In the genomic region with DNA sequence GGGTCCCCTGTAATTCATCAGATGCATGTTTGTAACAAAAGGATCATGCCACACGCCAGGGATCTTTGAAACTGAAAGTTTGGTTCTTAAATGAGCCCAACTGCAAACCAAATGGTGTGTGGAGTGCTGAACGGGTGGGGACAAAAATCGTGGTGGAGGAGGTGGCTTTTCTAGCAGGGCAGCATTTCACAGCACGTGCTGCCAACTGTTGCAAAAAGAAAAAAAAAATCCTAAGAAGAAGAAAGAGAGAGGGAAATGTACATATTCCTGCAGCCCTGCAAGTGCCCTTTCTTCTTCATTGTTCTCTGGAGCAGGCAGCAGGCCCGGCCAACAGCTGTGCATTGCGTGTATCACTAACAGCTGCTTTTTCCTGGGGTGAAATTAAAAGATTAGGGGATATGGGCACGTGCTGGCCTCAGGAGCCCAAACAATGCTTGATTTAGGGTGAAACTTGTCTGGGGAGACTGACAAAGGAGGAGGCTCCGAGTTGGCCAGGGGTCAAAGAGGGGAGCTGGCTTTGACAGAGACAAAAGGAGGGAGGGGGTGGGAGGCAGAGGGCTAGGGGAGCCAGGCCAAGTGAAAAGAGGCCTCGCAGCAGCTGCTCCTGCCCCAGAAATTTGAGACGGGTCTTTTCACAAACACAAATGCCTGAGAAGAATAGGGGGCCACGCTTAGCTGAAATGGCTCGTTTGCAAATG, we compare ENCODE assay signal across 14 cellular contexts.
DNase-seq lines count a peak whose midpoint lies in the region; ATAC-seq lines count a peak whose summit lies in the region.
"Had no signal": no experiment of that assay in that cellular context is flagged by ENCODE, and none has a peak within 500 bp of the region (broad histone marks: within the 10 kb centered on the region; RNA-seq: fewer than 3 reads in every experiment).

No MANE protein-coding gene starts in this region.

- peak overlapping the region; percentile 58 for H3K56ac ChIP-seq in mesendoderm (ENCODE audit: low read length)

- H4K8ac ChIP-seq in mesendoderm (ENCODE audit: low read depth, low read length) = no peak overlapping the region

- no peak overlapping the region for H2BK120ac ChIP-seq in mesendoderm (ENCODE audit: low read depth, low read length)

- H3K4me2 ChIP-seq in mesendoderm (ENCODE audit: low read length) = no peak overlapping the region

- H3K23ac ChIP-seq in mesendoderm (ENCODE audit: low read length) = no peak overlapping the region

- H3K36me3 ChIP-seq in NT2/D1 (ENCODE audit: insufficient read depth, insufficient read length, low read length) (no peaks in the 10 kb centered on the region), mesendoderm (ENCODE audit: control insufficient read depth, insufficient read depth, low read length) (no peaks in the 10 kb centered on the region)

- no peak overlapping the region for H2BK5ac ChIP-seq in mesendoderm (ENCODE audit: low read length)

- no peaks in the 10 kb centered on the region for H3K79me1 ChIP-seq in mesendoderm (ENCODE audit: low read length)

- peak; percentile 74 for DNase-seq in D341Med (ENCODE audit: low spot score)
- DNase-seq in NCI-H1436 (lab: John Stamatoyannopoulos, UW) = peak; percentile 66
- peak; percentile 92 for DNase-seq in NT2/D1 (ENCODE audit: low read depth, low spot score)
- DNase-seq in mesendoderm = no peak
- no peak for DNase-seq in Right ventricle myocardium inferior (ENCODE audit: missing footprints)
- DNase-seq in EL = no peak
- DNase-seq in activated naive CD4-positive, alpha-beta T cell (lab: John Stamatoyannopoulos, UW) = no peak
- DNase-seq: activated CD4-positive, alpha-beta T cell treated with anti-CD3 and anti-CD28 coated beads for 1 hour; activated naive CD4-positive, alpha-beta T cell treated with anti-CD3 and anti-CD28 coated beads, Interleukin-2, amount 50 U/mL, for 16 hours; cortex of kidney; naive thymus-derived CD8-positive, alpha-beta T cell had no signal

- H3K9ac ChIP-seq in NT2/D1 (ENCODE audit: insufficient read length, low read depth) (peak overlapping the region; percentile 51), mesendoderm (ENCODE audit: low read length) (peak overlapping the region; percentile 2)

- peaks cover 13% of the 10 kb centered on the region; the same call in 1 of the 2 replicates for H3K9me3 ChIP-seq in NT2/D1 (ENCODE audit: insufficient read depth, low read length)

- H3K18ac ChIP-seq in mesendoderm (ENCODE audit: low read length) = no peak overlapping the region

- H3K4me3 ChIP-seq in NT2/D1 (ENCODE audit: insufficient read length, low read depth) (no peak overlapping the region), mesendoderm (ENCODE audit: low read length) (no peak overlapping the region)
- H3K4me3 ChIP-seq: GM12878, K562 had no signal

- ATAC-seq in Right ventricle myocardium inferior (no peak), HG03045 (IDR thresholded peaks at IDR 0.05; ENCODE audit: unreplicated experiment) (no peak)
- ATAC-seq: GM12878; K562; naive thymus-derived CD8-positive, alpha-beta T cell had no signal

- H3K79me2 ChIP-seq in mesendoderm (ENCODE audit: control insufficient read depth, insufficient read depth, low read length) = no peaks in the 10 kb centered on the region

- intact Hi-C loops in Right ventricle myocardium inferior (cut with DNase I) = no loop called here

- no CpG with 5 or more reads among the region's 12 CpGs for WGBS in mesendoderm (ENCODE audit: extremely low coverage, insufficient coverage, low lambda C conversion rate)

- H4K5ac ChIP-seq in mesendoderm (ENCODE audit: low read length) = no peak overlapping the region

- H3K27me3 ChIP-seq in NT2/D1 (ENCODE audit: insufficient read depth, insufficient read length) = peaks cover 33% of the 10 kb centered on the region
- H3K27me3 ChIP-seq in mesendoderm (ENCODE audit: insufficient read depth, low read length, poor library complexity) = no peaks in the 10 kb centered on the region

- H3K27ac ChIP-seq in mesendoderm (ENCODE audit: low read depth, low read length) = no peak overlapping the region

- H3K4me1 ChIP-seq in NT2/D1 (ENCODE audit: insufficient read depth, insufficient read length) (peaks cover 36% of the 10 kb centered on the region), mesendoderm (ENCODE audit: control insufficient read depth, low read depth, low read length) (peaks cover 13% of the 10 kb centered on the region)

- no peak overlapping the region for H3K4ac ChIP-seq in mesendoderm (ENCODE audit: low read depth, low read length)

- H2AK5ac ChIP-seq in mesendoderm (ENCODE audit: low read length) = no peak overlapping the region

- no peak overlapping the region for H2BK15ac ChIP-seq in mesendoderm (replicated peaks; ENCODE audit: low read depth)

Comparison
In these comparisons a context has a peak if more than half of its experiments do, and no peak if none do; other contexts are left out.
1. DNase-seq: peak in D341Med (single experiment), NCI-H1436 (single experiment) and NT2/D1 (single experiment); none in mesendoderm (single experiment), Right ventricle myocardium inferior (single experiment), EL (single experiment) and activated naive CD4-positive, alpha-beta T cell (0 of 4).